Comparison of ENCODE assay signal across 1 cellular context in genomic region chr9:69035438-69036316, GRCh38.
TF ChIP-seq lines count a peak whose summit lies in the region.

FXN (plus strand) TSS chr9:69035752; CDS start chr9:69035783, 31 bp downstream.

TF ChIP-seq in HEK293, 187 proteins besides CTCF, POLR2A, EP300 and RAD21 (continued from another document and continues in another):
- TF ChIP-seq, protein P1, sequence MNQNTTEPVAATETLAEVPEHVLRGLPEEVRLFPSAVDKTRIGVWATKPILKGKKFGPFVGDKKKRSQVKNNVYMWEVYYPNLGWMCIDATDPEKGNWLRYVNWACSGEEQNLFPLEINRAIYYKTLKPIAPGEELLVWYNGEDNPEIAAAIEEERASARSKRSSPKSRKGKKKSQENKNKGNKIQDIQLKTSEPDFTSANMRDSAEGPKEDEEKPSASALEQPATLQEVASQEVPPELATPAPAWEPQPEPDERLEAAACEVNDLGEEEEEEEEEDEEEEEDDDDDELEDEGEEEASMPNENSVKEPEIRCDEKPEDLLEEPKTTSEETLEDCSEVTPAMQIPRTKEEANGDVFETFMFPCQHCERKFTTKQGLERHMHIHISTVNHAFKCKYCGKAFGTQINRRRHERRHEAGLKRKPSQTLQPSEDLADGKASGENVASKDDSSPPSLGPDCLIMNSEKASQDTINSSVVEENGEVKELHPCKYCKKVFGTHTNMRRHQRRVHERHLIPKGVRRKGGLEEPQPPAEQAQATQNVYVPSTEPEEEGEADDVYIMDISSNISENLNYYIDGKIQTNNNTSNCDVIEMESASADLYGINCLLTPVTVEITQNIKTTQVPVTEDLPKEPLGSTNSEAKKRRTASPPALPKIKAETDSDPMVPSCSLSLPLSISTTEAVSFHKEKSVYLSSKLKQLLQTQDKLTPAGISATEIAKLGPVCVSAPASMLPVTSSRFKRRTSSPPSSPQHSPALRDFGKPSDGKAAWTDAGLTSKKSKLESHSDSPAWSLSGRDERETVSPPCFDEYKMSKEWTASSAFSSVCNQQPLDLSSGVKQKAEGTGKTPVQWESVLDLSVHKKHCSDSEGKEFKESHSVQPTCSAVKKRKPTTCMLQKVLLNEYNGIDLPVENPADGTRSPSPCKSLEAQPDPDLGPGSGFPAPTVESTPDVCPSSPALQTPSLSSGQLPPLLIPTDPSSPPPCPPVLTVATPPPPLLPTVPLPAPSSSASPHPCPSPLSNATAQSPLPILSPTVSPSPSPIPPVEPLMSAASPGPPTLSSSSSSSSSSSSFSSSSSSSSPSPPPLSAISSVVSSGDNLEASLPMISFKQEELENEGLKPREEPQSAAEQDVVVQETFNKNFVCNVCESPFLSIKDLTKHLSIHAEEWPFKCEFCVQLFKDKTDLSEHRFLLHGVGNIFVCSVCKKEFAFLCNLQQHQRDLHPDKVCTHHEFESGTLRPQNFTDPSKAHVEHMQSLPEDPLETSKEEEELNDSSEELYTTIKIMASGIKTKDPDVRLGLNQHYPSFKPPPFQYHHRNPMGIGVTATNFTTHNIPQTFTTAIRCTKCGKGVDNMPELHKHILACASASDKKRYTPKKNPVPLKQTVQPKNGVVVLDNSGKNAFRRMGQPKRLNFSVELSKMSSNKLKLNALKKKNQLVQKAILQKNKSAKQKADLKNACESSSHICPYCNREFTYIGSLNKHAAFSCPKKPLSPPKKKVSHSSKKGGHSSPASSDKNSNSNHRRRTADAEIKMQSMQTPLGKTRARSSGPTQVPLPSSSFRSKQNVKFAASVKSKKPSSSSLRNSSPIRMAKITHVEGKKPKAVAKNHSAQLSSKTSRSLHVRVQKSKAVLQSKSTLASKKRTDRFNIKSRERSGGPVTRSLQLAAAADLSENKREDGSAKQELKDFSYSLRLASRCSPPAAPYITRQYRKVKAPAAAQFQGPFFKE (tag by site-specific recombination; IDR thresholded peaks at IDR 0.05; ENCODE audit: borderline replicate concordance) = no peak
- TF ChIP-seq ZNF211 (tag by site-specific recombination; IDR thresholded peaks at IDR 0.05; ENCODE audit: low read depth) (no peak), ZNF791 (tag by site-specific recombination; IDR thresholded peaks at IDR 0.05) (no peak), ZNF2 (tag by site-specific recombination; IDR thresholded peaks at IDR 0.05) (0 out of 2 replicates have a peak, but pooled peaks have one; percentile 43), ZNF138 (tag by site-specific recombination; IDR thresholded peaks at IDR 0.05; ENCODE audit: borderline replicate concordance) (no peak), ZNF660 (tag by site-specific recombination; IDR thresholded peaks at IDR 0.05) (peak; percentile 80; the same call in 1 of the 2 replicates), ZFHX2 (tag by site-specific recombination; conservative IDR thresholded peaks at IDR 0.05) (0 out of 2 replicates have a peak, but pooled peaks have one; percentile 8), SCRT2 (tag by site-specific recombination; IDR thresholded peaks at IDR 0.05) (no peak), GLIS2 (tag by site-specific recombination; IDR thresholded peaks at IDR 0.05) (0 out of 2 replicates have a peak, but pooled peaks have one; percentile 19), KLF1 (tag by site-specific recombination; IDR thresholded peaks at IDR 0.05) (no peak), ZNF600 (tag by site-specific recombination; IDR thresholded peaks at IDR 0.05) (0 out of 2 replicates have a peak, but pooled peaks have one; percentile 23), BCL11A (tag by site-specific recombination; IDR thresholded peaks at IDR 0.05; ENCODE audit: low read depth) (no peak), WT1 (tag by site-specific recombination; IDR thresholded peaks at IDR 0.05) (no peak), ZNF76 (tag by site-specific recombination; IDR thresholded peaks at IDR 0.05; ENCODE audit: borderline replicate concordance, low read depth) (no peak), HOXD13 (CRISPR knock-in tag; IDR thresholded peaks at IDR 0.05; ENCODE audit: borderline replicate concordance) (no peak), ZBTB10 (tag by site-specific recombination; IDR thresholded peaks at IDR 0.05) (0 out of 2 replicates have a peak, but pooled peaks have one; percentile 39), ZNF24 (tag by site-specific recombination; IDR thresholded peaks at IDR 0.05) (peak; percentile 45; the same call in 1 of the 2 replicates), ZNF664 (tag by site-specific recombination; IDR thresholded peaks at IDR 0.05) (0 out of 2 replicates have a peak, but pooled peaks have one; percentile 6), ZFP41 (tag by site-specific recombination; IDR thresholded peaks at IDR 0.05; ENCODE audit: borderline replicate concordance) (no peak), ZNF529 (tag by site-specific recombination; IDR thresholded peaks at IDR 0.05; ENCODE audit: insufficient replicate concordance) (no peak), ZNF341 (tag by site-specific recombination; IDR thresholded peaks at IDR 0.05; ENCODE audit: low read depth) (peak; percentile 79), PRDM10 (tag by site-specific recombination; IDR thresholded peaks at IDR 0.05) (peak; percentile 74), ZBTB8A (tag by site-specific recombination; IDR thresholded peaks at IDR 0.05) (peak; percentile 74), ZNF221 (tag by site-specific recombination; IDR thresholded peaks at IDR 0.05; ENCODE audit: borderline replicate concordance) (no peak)
- TF ChIP-seq, protein P2, sequence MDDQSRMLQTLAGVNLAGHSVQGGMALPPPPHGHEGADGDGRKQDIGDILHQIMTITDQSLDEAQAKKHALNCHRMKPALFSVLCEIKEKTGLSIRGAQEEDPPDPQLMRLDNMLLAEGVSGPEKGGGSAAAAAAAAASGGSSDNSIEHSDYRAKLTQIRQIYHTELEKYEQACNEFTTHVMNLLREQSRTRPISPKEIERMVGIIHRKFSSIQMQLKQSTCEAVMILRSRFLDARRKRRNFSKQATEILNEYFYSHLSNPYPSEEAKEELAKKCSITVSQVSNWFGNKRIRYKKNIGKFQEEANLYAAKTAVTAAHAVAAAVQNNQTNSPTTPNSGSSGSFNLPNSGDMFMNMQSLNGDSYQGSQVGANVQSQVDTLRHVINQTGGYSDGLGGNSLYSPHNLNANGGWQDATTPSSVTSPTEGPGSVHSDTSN (CRISPR knock-in tag; IDR thresholded peaks at IDR 0.05) = 0 out of 2 replicates have a peak, but pooled peaks have one; percentile 76
- TF ChIP-seq, protein P3, sequence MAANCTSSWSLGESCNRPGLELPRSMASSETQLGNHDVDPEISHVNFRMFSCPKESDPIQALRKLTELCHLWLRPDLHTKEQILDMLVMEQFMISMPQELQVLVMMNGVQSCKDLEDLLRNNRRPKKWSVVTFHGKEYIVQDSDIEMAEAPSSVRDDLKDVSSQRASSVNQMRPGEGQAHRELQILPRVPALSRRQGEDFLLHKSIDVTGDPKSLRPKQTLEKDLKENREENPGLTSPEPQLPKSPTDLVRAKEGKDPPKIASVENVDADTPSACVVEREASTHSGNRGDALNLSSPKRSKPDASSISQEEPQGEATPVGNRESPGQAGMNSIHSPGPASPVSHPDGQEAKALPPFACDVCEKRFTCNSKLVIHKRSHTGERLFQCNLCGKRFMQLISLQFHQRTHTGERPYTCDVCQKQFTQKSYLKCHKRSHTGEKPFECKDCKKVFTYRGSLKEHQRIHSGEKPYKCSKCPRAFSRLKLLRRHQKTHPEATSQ (tag by site-specific recombination; IDR thresholded peaks at IDR 0.05) = no peak
- TF ChIP-seq, protein P4, sequence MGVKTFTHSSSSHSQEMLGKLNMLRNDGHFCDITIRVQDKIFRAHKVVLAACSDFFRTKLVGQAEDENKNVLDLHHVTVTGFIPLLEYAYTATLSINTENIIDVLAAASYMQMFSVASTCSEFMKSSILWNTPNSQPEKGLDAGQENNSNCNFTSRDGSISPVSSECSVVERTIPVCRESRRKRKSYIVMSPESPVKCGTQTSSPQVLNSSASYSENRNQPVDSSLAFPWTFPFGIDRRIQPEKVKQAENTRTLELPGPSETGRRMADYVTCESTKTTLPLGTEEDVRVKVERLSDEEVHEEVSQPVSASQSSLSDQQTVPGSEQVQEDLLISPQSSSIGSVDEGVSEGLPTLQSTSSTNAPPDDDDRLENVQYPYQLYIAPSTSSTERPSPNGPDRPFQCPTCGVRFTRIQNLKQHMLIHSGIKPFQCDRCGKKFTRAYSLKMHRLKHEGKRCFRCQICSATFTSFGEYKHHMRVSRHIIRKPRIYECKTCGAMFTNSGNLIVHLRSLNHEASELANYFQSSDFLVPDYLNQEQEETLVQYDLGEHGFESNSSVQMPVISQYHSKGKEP (tag by site-specific recombination; IDR thresholded peaks at IDR 0.05) = no peak
- TF ChIP-seq, protein P5, sequence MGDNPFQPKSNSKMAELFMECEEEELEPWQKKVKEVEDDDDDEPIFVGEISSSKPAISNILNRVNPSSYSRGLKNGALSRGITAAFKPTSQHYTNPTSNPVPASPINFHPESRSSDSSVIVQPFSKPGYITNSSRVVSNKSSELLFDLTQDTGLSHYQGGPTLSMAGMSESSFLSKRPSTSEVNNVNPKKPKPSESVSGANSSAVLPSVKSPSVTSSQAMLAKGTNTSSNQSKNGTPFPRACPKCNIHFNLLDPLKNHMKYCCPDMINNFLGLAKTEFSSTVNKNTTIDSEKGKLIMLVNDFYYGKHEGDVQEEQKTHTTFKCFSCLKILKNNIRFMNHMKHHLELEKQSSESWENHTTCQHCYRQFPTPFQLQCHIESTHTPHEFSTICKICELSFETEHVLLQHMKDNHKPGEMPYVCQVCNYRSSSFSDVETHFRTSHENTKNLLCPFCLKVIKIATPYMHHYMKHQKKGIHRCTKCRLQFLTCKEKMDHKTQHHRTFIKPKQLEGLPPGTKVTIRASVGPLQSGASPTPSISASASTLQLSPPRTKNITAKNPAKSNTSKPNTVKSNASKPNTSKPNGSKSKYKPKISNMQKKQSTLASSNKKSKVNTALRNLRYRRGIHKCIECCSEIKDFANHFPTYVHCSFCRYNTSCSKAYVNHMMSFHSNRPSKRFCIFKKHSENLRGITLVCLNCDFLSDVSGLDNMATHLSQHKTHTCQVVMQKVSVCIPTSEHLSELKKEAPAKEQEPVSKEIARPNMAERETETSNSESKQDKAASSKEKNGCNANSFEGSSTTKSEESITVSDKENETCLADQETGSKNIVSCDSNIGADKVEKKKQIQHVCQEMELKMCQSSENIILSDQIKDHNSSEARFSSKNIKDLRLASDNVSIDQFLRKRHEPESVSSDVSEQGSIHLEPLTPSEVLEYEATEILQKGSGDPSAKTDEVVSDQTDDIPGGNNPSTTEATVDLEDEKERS (tag by site-specific recombination; IDR thresholded peaks at IDR 0.05) = no peak
- TF ChIP-seq, protein P6, sequence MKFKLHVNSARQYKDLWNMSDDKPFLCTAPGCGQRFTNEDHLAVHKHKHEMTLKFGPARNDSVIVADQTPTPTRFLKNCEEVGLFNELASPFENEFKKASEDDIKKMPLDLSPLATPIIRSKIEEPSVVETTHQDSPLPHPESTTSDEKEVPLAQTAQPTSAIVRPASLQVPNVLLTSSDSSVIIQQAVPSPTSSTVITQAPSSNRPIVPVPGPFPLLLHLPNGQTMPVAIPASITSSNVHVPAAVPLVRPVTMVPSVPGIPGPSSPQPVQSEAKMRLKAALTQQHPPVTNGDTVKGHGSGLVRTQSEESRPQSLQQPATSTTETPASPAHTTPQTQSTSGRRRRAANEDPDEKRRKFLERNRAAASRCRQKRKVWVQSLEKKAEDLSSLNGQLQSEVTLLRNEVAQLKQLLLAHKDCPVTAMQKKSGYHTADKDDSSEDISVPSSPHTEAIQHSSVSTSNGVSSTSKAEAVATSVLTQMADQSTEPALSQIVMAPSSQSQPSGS (tag by site-specific recombination; IDR thresholded peaks at IDR 0.05; ENCODE audit: low read depth) = no peak
